ENCODE assay signal across 9 cellular contexts in genomic region chr16:12119562-12119961, GRCh38.
DNase-seq lines count a peak whose midpoint lies in the region; ATAC-seq and TF ChIP-seq lines count a peak whose summit lies in the region.
"Had no signal": no experiment of that assay in that cellular context is flagged by ENCODE, and none has a peak within 500 bp of the region (broad histone marks: within the 10 kb centered on the region; RNA-seq: fewer than 3 reads in every experiment).

No MANE protein-coding gene starts in this region.

- no peak for TF ChIP-seq POLR2A in adrenal gland (IDR thresholded peaks at IDR 0.05)

- no peaks in the 10 kb centered on the region for H3K79me2 ChIP-seq in hepatocyte

- intact Hi-C loops in adrenal gland (cut with DNase I): no loop called here

- H3K27me3 ChIP-seq in adrenal gland (no peaks in the 10 kb centered on the region), hepatocyte (no peaks in the 10 kb centered on the region)

- DNase-seq in HPDE6-E6E7 (ENCODE audit: extremely low spot score): peak; percentile 42
- DNase-seq in adrenal gland: peak in 4 of 7 donors; percentile 32 to 64 (median 58)
- no peak for DNase-seq in hepatocyte (ENCODE audit: low spot score)
- DNase-seq in stromal cell of bone marrow (ENCODE audit: low read depth): peak; percentile 31
- DNase-seq: NCI-H2029, T1000 had no signal

- WGBS in adrenal gland, 4 donors: 80 to 90% (median 83%) methylated on average over 5 of the region's 5 CpGs
- 79% methylated on average over 5 of the region's 5 CpGs for WGBS in hepatocyte (ENCODE audit: low lambda C conversion rate, missing lambda C conversion rate)

- no peak overlapping the region for H3K4me2 ChIP-seq in hepatocyte

- no peak for ATAC-seq in HG03565 (IDR thresholded peaks at IDR 0.05; ENCODE audit: unreplicated experiment)
- no peak for ATAC-seq in GM18511 (IDR thresholded peaks at IDR 0.05; ENCODE audit: unreplicated experiment)
- no peak for ATAC-seq in HG02870 (IDR thresholded peaks at IDR 0.05; ENCODE audit: unreplicated experiment)

- H3K9me2 ChIP-seq in hepatocyte (replicated peaks; ENCODE audit: insufficient read depth): no peaks in the 10 kb centered on the region

- H3K9me3 ChIP-seq in adrenal gland (replicated peaks in 1 of 3) (no peaks in the 10 kb centered on the region), hepatocyte (ENCODE audit: low read depth) (no peaks in the 10 kb centered on the region)

- H3K4me1 ChIP-seq in adrenal gland (replicated peaks in 1 of 2): peaks cover 15 to 20% of the 10 kb centered on the region in 2 donors
- peaks cover 10% of the 10 kb centered on the region for H3K4me1 ChIP-seq in hepatocyte (ENCODE audit: insufficient read depth)

- H3K4me3 ChIP-seq in adrenal gland (no peak overlapping the region), hepatocyte (no peak overlapping the region)

- peak overlapping the region in 1 of 5 donors; percentile 71 for H3K27ac ChIP-seq in adrenal gland
- peak overlapping the region; percentile 52 for H3K27ac ChIP-seq in hepatocyte

- no peak overlapping the region for H2AFZ ChIP-seq in hepatocyte

- no peaks in the 10 kb centered on the region for H4K20me1 ChIP-seq in hepatocyte (ENCODE audit: insufficient read depth, poor library complexity, severe bottlenecking)

- H3K36me3 ChIP-seq in adrenal gland (replicated peaks in 1 of 2): no peaks in the 10 kb centered on the region
- no peaks in the 10 kb centered on the region for H3K36me3 ChIP-seq in hepatocyte (replicated peaks; ENCODE audit: insufficient read depth, low read depth)

- TF ChIP-seq CTCF in adrenal gland (IDR thresholded peaks at IDR 0.05) (no peak), hepatocyte (IDR thresholded peaks at IDR 0.05; ENCODE audit: poor library complexity) (no peak)
